In genomic region chr12:115823635-115824034, GRCh38 we compare ENCODE assay signal across 24 cellular contexts.
A peak's percentile ranks its signal among the peaks of the same experiment; 100 is the strongest.
DNase-seq lines count a peak whose midpoint lies in the region; ATAC-seq, FAIRE-seq and TF ChIP-seq lines count a peak whose summit lies in the region.
"Had no signal": no experiment of that assay in that cellular context is flagged by ENCODE, and none has a peak within 500 bp of the region (broad histone marks: within the 10 kb centered on the region; RNA-seq: fewer than 3 reads in every experiment).

No MANE protein-coding gene starts in this region.

- DNase-seq in ELF-1 (ENCODE audit: low read depth, low spot score) (peak; percentile 39), adrenal gland (peak in 6 of 7 donors; percentile 32 to 81 (median 54)), kidney (peak; percentile 89), psoas muscle (peak in 1 of 2 donors; percentile 58), CD1c-positive myeloid dendritic cell (ENCODE audit: extremely low spot score) (no peak)
- DNase-seq in activated CD4-positive, CD25-positive, alpha-beta regulatory T cell treated with anti-CD3 and anti-CD28 coated beads, Interleukin-2, amount 50 U/mL, for 72 hours = no peak
- DNase-seq: 8988T, ACHN, BE2C, DMS153, H9, KG1, MG63, NCI-H1105 treated with DMSO at 0.1 percent for 48 hours, NCI-H2029, NCI-H446 treated with DMSO at 0.1 percent for 48 hours, NCI-H526, Right ventricle myocardium superior, RPMI8226 had no signal

- peak overlapping the region in 1 of 5 donors; percentile 52 for H3K27ac ChIP-seq in adrenal gland
- no peak overlapping the region for H3K27ac ChIP-seq in kidney (ENCODE audit: low read depth in 2 of 2, low read length in 2 of 2)
- peak overlapping the region; percentile 30 for H3K27ac ChIP-seq in psoas muscle
- H3K27ac ChIP-seq: SJSA1 had no signal

- no peak for TF ChIP-seq CTCF in adrenal gland (IDR thresholded peaks at IDR 0.05)
- TF ChIP-seq CTCF in kidney (IDR thresholded peaks at IDR 0.05; ENCODE audit: borderline replicate concordance, extremely low read depth, insufficient read depth) = no peak
- TF ChIP-seq CTCF in psoas muscle (IDR thresholded peaks at IDR 0.05) = no peak

- H3K9me3 ChIP-seq in adrenal gland (replicated peaks in 1 of 3) (no peaks in the 10 kb centered on the region), kidney (ENCODE audit: control insufficient read depth in 1 of 2, low read length in 2 of 2) (peaks cover 0 to 5% of the 10 kb centered on the region in 2 donors), psoas muscle (peaks cover 8% of the 10 kb centered on the region)
- H3K9me3 ChIP-seq: BE2C, MG63, SJSA1 had no signal

- no peak for TF ChIP-seq POLR2A in adrenal gland (IDR thresholded peaks at IDR 0.05)

- ATAC-seq in psoas muscle (peak; percentile 43 to 88 (median 71)), GM21825 (IDR thresholded peaks at IDR 0.05; ENCODE audit: unreplicated experiment) (no peak)
- ATAC-seq: GM23338 had no signal

- H3K36me3 ChIP-seq in adrenal gland (replicated peaks in 1 of 2) (no peaks in the 10 kb centered on the region), kidney (ENCODE audit: control insufficient read depth in 1 of 2, insufficient read depth in 2 of 2, low read length in 2 of 2) (no peaks in the 10 kb centered on the region), psoas muscle (ENCODE audit: insufficient read depth in 1 of 2, low read depth in 1 of 2) (no peaks in the 10 kb centered on the region)
- H3K36me3 ChIP-seq: BE2C, MG63, SJSA1 had no signal

- H3K4me3 ChIP-seq in adrenal gland = no peak overlapping the region
- no peak overlapping the region for H3K4me3 ChIP-seq in kidney (ENCODE audit: low read length in 2 of 2)
- no peak overlapping the region for H3K4me3 ChIP-seq in psoas muscle
- H3K4me3 ChIP-seq: GM23338, MG63, SJSA1 had no signal

- H3K4me1 ChIP-seq in adrenal gland (replicated peaks in 1 of 2) (no peaks in the 10 kb centered on the region), kidney (ENCODE audit: control insufficient read depth in 1 of 2, insufficient read depth in 1 of 2, low read depth in 1 of 2, low read length in 2 of 2) (no peaks in the 10 kb centered on the region), psoas muscle (peaks cover 3% of the 10 kb centered on the region)
- H3K4me1 ChIP-seq: BE2C, SJSA1 had no signal

- 17 to 35% (median 29%) methylated on average over 4 to 5 of the region's 5 CpGs for WGBS in adrenal gland, 4 donors
- 4 to 15% (median 8%) methylated on average over 5 of the region's 5 CpGs for WGBS in psoas muscle, 3 donors

- no peak for FAIRE-seq in kidney (lab: Jason Lieb, UNC)
- FAIRE-seq: GM18507, HTR-8/SVneo had no signal

- intact Hi-C loops in adrenal gland (cut with DNase I) (no loop called here), kidney (cut with DNase I) (no loop called here), psoas muscle (cut with DNase I) (no loop called here)

- H3K27me3 ChIP-seq in adrenal gland (no peaks in the 10 kb centered on the region), psoas muscle (ENCODE audit: insufficient read depth in 3 of 3, low read length in 2 of 3) (no peaks in the 10 kb centered on the region)
- H3K27me3 ChIP-seq: BE2C, MG63, SJSA1 had no signal

- H3K9ac ChIP-seq in kidney (ENCODE audit: low read length in 2 of 2) = no peak overlapping the region

Comparison
In these comparisons a context has a peak if more than half of its experiments do, and no peak if none do; other contexts are left out.
1. DNase-seq: peak in ELF-1 (single experiment), adrenal gland (6 of 7) and kidney (single experiment); none in activated CD4-positive, CD25-positive, alpha-beta regulatory T cell treated with anti-CD3 and anti-CD28 coated beads, Interleukin-2, amount 50 U/mL, for 72 hours (single experiment) and CD1c-positive myeloid dendritic cell (single experiment).